27 cellular contexts compared by ENCODE assay signal in genomic region chr10:75598998-75599397, GRCh38.
"Had no signal": no experiment of that assay in that cellular context is flagged by ENCODE, and none has a peak within 500 bp of the region (broad histone marks: within the 10 kb centered on the region; RNA-seq: fewer than 3 reads in every experiment).

No MANE protein-coding gene starts in this region.

- H3K27me3 ChIP-seq: ascending aorta had no signal

- H3K27ac Mint-ChIP-seq: activated CD4-positive, alpha-beta T cell treated with anti-CD3 and anti-CD28 coated beads, Interleukin-2, amount 10 ng/mL, durations not matched to agents 24 days and 14 days; activated CD8-positive, alpha-beta T cell treated with anti-CD3 and anti-CD28 coated beads for 36 hours; activated naive CD4-positive, alpha-beta T cell treated with anti-CD3 and anti-CD28 coated beads, Interleukin-2, amount 50 U/mL, for 24 hours; activated naive CD8-positive, alpha-beta T cell treated with anti-CD3 and anti-CD28 coated beads, Interleukin-2, amount 10 ng/mL, durations not matched to agents 7 days and 5 days; activated T-cell treated with anti-CD3 and anti-CD28 coated beads, Interleukin-2, amount 50 U/mL, for 72 hours; activated T-helper 17 cell treated with anti-CD3 and anti-CD28 coated beads, Interleukin-2, amount 50 U/mL, for 72 hours; T-helper 2 cell treated with Interferon-gamma antibody and Interleukin-4, amounts not matched to agents 5 μg/mL and 100 μg/mL, for 36 hours had no signal

- ATAC-seq: activated CD8-positive, alpha-beta T cell treated with anti-CD3 and anti-CD28 coated beads for 36 hours; activated T-cell treated with anti-CD3 and anti-CD28 coated beads, Interleukin-2, amount 50 U/mL, for 72 hours; activated T-helper 17 cell treated with anti-CD3 and anti-CD28 coated beads, Interleukin-2, amount 50 U/mL, for 72 hours; K562; Panc1 had no signal

- H3K9me3 ChIP-seq: ascending aorta, SJCRH30 had no signal

- H3K9me3 Mint-ChIP-seq: activated CD4-positive, alpha-beta T cell treated with anti-CD3 and anti-CD28 coated beads, Interleukin-2, amount 10 ng/mL, durations not matched to agents 24 days and 14 days; activated CD8-positive, alpha-beta T cell treated with anti-CD3 and anti-CD28 coated beads for 36 hours; activated naive CD4-positive, alpha-beta T cell treated with anti-CD3 and anti-CD28 coated beads, Interleukin-2, amount 50 U/mL, for 24 hours; activated naive CD8-positive, alpha-beta T cell treated with anti-CD3 and anti-CD28 coated beads, Interleukin-2, amount 10 ng/mL, durations not matched to agents 7 days and 5 days; activated T-helper 17 cell treated with anti-CD3 and anti-CD28 coated beads, Interleukin-2, amount 50 U/mL, for 72 hours; central memory CD8-positive, alpha-beta T cell; T-helper 2 cell treated with Interferon-gamma antibody and Interleukin-4, amounts not matched to agents 5 μg/mL and 100 μg/mL, for 36 hours had no signal

- H3K27me3 Mint-ChIP-seq: activated CD4-positive, alpha-beta T cell treated with anti-CD3 and anti-CD28 coated beads, Interleukin-2, amount 10 ng/mL, durations not matched to agents 24 days and 14 days had no signal

- H3K4me3 Mint-ChIP-seq: activated CD4-positive, alpha-beta T cell treated with anti-CD3 and anti-CD28 coated beads, Interleukin-2, amount 10 ng/mL, durations not matched to agents 24 days and 14 days; activated CD8-positive, alpha-beta T cell treated with anti-CD3 and anti-CD28 coated beads for 36 hours; activated naive CD4-positive, alpha-beta T cell treated with anti-CD3 and anti-CD28 coated beads, Interleukin-2, amount 50 U/mL, for 24 hours; activated naive CD8-positive, alpha-beta T cell treated with anti-CD3 and anti-CD28 coated beads, Interleukin-2, amount 10 ng/mL, durations not matched to agents 7 days and 5 days; activated T-cell treated with anti-CD3 and anti-CD28 coated beads, Interleukin-2, amount 50 U/mL, for 72 hours; activated T-helper 17 cell treated with anti-CD3 and anti-CD28 coated beads, Interleukin-2, amount 50 U/mL, for 72 hours; central memory CD8-positive, alpha-beta T cell; T-helper 2 cell treated with Interferon-gamma antibody and Interleukin-4, amounts not matched to agents 5 μg/mL and 100 μg/mL, for 36 hours had no signal

- H3K4me3 ChIP-seq: ascending aorta, cardiac muscle cell, K562, SJCRH30, SK-N-MC had no signal

- H3K36me3 ChIP-seq: ascending aorta, cardiac muscle cell, SJCRH30 had no signal

- H3K4me1 ChIP-seq: ascending aorta, SJCRH30 had no signal

- H3K27ac ChIP-seq: ascending aorta, cardiac muscle cell, SJCRH30, SK-N-MC had no signal

- DNase-seq: activated CD4-positive, alpha-beta T cell treated with anti-CD3 and anti-CD28 coated beads, Interleukin-2, amount 10 ng/mL, durations not matched to agents 24 days and 14 days; activated CD4-positive, alpha-beta T cell treated with anti-CD3 and anti-CD28 coated beads, Interleukin-2, amount 50 U/mL, for 4 hours; activated CD8-positive, alpha-beta T cell treated with anti-CD3 and anti-CD28 coated beads for 36 hours; activated effector memory CD4-positive, alpha-beta T cell treated with anti-CD3 and anti-CD28 coated beads, Interleukin-2, amount 50 U/mL, for 16 hours; activated naive CD4-positive, alpha-beta T cell treated with Interleukin-2 at 50 U/mL for 16 hours; activated naive CD8-positive, alpha-beta T cell treated with anti-CD3 and anti-CD28 coated beads, Interleukin-2, amount 10 ng/mL, durations not matched to agents 7 days and 5 days; activated T-cell treated with anti-CD3 and anti-CD28 coated beads, Interleukin-2, amount 50 U/mL, for 1 hour; activated T-cell treated with anti-CD3 and anti-CD28 coated beads, Interleukin-2, amount 50 U/mL, for 72 hours; amygdala; Karpas-422; NCI-H1105 treated with DMSO at 0.1 percent for 48 hours; NCI-H1694; NCI-H1930; NCI-H510A treated with DMSO at 0.1 percent for 48 hours; NCI-H526 treated with DMSO at 0.1 percent for 48 hours; NCI-H774; SHP77; SJCRH30 had no signal

- H3K36me3 Mint-ChIP-seq: activated naive CD4-positive, alpha-beta T cell treated with anti-CD3 and anti-CD28 coated beads, Interleukin-2, amount 50 U/mL, for 24 hours; activated naive CD8-positive, alpha-beta T cell treated with anti-CD3 and anti-CD28 coated beads, Interleukin-2, amount 10 ng/mL, durations not matched to agents 7 days and 5 days had no signal

- H3K4me1 Mint-ChIP-seq: activated CD4-positive, alpha-beta T cell treated with anti-CD3 and anti-CD28 coated beads, Interleukin-2, amount 10 ng/mL, durations not matched to agents 24 days and 14 days; activated naive CD4-positive, alpha-beta T cell treated with anti-CD3 and anti-CD28 coated beads, Interleukin-2, amount 50 U/mL, for 24 hours; activated naive CD8-positive, alpha-beta T cell treated with anti-CD3 and anti-CD28 coated beads, Interleukin-2, amount 10 ng/mL, durations not matched to agents 7 days and 5 days; activated T-helper 17 cell treated with anti-CD3 and anti-CD28 coated beads, Interleukin-2, amount 50 U/mL, for 72 hours; central memory CD8-positive, alpha-beta T cell had no signal
